In genomic region chr2:75710220-75710576, GRCh38 we compare ENCODE assay signal across 8 cellular contexts. TPM values are rescaled to one million over a fixed set of nuclear protein-coding genes. Genes with fewer than 3 reads are reported as not detected.
DNase-seq lines count a peak whose midpoint lies in the region; ATAC-seq and TF ChIP-seq lines count a peak whose summit lies in the region.

No MANE protein-coding gene starts in this region.

- TF ChIP-seq CTCF in suprapubic skin (IDR thresholded peaks at IDR 0.05), result no peak

- H3K4me3 Mint-ChIP-seq in activated T-helper 17 cell treated with anti-CD3 and anti-CD28 coated beads, Interleukin-2, amount 50 U/mL, for 72 hours, result peak overlapping the region; percentile 79
- peak overlapping the region; percentile 89 to 92 (median 90) for H3K4me3 Mint-ChIP-seq in immature natural killer cell

- peaks cover 6% of the 10 kb centered on the region for H3K4me1 Mint-ChIP-seq in activated T-helper 17 cell treated with anti-CD3 and anti-CD28 coated beads, Interleukin-2, amount 50 U/mL, for 72 hours
- peaks cover 27 to 41% of the 10 kb centered on the region in 2 donors for H3K4me1 Mint-ChIP-seq in immature natural killer cell

- WGBS in suprapubic skin, result 6% methylated on average over 9 of the region's 12 CpGs

- H3K4me1 ChIP-seq in suprapubic skin, result peaks cover 29% of the 10 kb centered on the region

- H3K9me3 Mint-ChIP-seq in activated T-helper 17 cell treated with anti-CD3 and anti-CD28 coated beads, Interleukin-2, amount 50 U/mL, for 72 hours, result no peaks in the 10 kb centered on the region
- no peaks in the 10 kb centered on the region for H3K9me3 Mint-ChIP-seq in immature natural killer cell

- H3K27me3 ChIP-seq in suprapubic skin, result no peaks in the 10 kb centered on the region

- TF ChIP-seq POLR2A in suprapubic skin (IDR thresholded peaks at IDR 0.05), result no peak

- ATAC-seq in HG03064 (IDR thresholded peaks at IDR 0.05; ENCODE audit: low read depth, unreplicated experiment), result peak; percentile 17
- peak; percentile 47 for ATAC-seq in activated T-helper 17 cell treated with anti-CD3 and anti-CD28 coated beads, Interleukin-2, amount 50 U/mL, for 72 hours (replicated peaks)
- ATAC-seq in HG03442 (IDR thresholded peaks at IDR 0.05; ENCODE audit: unreplicated experiment), result no peak

- no peak for TF ChIP-seq EP300 in suprapubic skin (IDR thresholded peaks at IDR 0.05)

- H3K27ac Mint-ChIP-seq in activated T-helper 17 cell treated with anti-CD3 and anti-CD28 coated beads, Interleukin-2, amount 50 U/mL, for 72 hours, result peak overlapping the region; percentile 94
- peak overlapping the region; percentile 75 to 93 (median 91) for H3K27ac Mint-ChIP-seq in immature natural killer cell

- peaks cover 23% of the 10 kb centered on the region for H3K36me3 Mint-ChIP-seq in activated T-helper 17 cell treated with anti-CD3 and anti-CD28 coated beads, Interleukin-2, amount 50 U/mL, for 72 hours (ENCODE audit: low read depth)
- H3K36me3 Mint-ChIP-seq in immature natural killer cell, result peaks cover 0 to 7% (median 3%) of the 10 kb centered on the region in 3 donors

- peak overlapping the region; percentile 75 for H3K4me3 ChIP-seq in suprapubic skin

- H3K9me3 ChIP-seq in suprapubic skin, result no peaks in the 10 kb centered on the region

- H3K36me3 ChIP-seq in suprapubic skin, result peaks cover 8% of the 10 kb centered on the region

- no peaks in the 10 kb centered on the region for H3K27me3 Mint-ChIP-seq in activated T-helper 17 cell treated with anti-CD3 and anti-CD28 coated beads, Interleukin-2, amount 50 U/mL, for 72 hours
- H3K27me3 Mint-ChIP-seq in immature natural killer cell (ENCODE audit: low read depth in 3 of 3), result peaks cover 3 to 16% (median 4%) of the 10 kb centered on the region in 3 donors

- DNase-seq in NCI-H146 treated with DMSO at 0.1 percent for 48 hours (lab: John Stamatoyannopoulos, UW; ENCODE audit: unreplicated experiment) (peak; percentile 46), NCI-H146 (lab: John Stamatoyannopoulos, UW) (no peak), immature natural killer cell (no peak), suprapubic skin (ENCODE audit: low spot score in 2 of 2) (no peak), NCI-H226 (no peak)

- peak overlapping the region; percentile 83 for H3K27ac ChIP-seq in suprapubic skin

RNA-seq across cellular contexts. Expression of gene GCFC2, which starts 0.5 kb away (rescaled TPM):
- 10 to 100 TPM; 15.4 to 22.5 TPM for total RNA-seq in activated T-helper 17 cell treated with anti-CD3 and anti-CD28 coated beads, Interleukin-2, amount 50 U/mL, for 72 hours
- 10 to 100 TPM; 20.3 to 22.0 (median 21.7) TPM for polyA plus RNA-seq in immature natural killer cell
- total RNA-seq in suprapubic skin, result 10 to 100 TPM; 14.9 to 37.7 (median 18.7) TPM
